ENCODE assay signal across 1 cellular context in genomic region chr16:2842340-2843000, GRCh38.
TF ChIP-seq lines count a peak whose summit lies in the region.

No MANE protein-coding gene starts in this region.

TF ChIP-seq in K562, 482 proteins besides CTCF, POLR2A, EP300 and RAD21 (continued from another document and continues in another):
- 0 out of 2 replicates have a peak, but pooled peaks have one; percentile 32 for TF ChIP-seq KLF1 (tag; IDR thresholded peaks at IDR 0.05)
- peak; percentile 52 for TF ChIP-seq ELF1 (tag; IDR thresholded peaks at IDR 0.05)
- TF ChIP-seq, protein P1, sequence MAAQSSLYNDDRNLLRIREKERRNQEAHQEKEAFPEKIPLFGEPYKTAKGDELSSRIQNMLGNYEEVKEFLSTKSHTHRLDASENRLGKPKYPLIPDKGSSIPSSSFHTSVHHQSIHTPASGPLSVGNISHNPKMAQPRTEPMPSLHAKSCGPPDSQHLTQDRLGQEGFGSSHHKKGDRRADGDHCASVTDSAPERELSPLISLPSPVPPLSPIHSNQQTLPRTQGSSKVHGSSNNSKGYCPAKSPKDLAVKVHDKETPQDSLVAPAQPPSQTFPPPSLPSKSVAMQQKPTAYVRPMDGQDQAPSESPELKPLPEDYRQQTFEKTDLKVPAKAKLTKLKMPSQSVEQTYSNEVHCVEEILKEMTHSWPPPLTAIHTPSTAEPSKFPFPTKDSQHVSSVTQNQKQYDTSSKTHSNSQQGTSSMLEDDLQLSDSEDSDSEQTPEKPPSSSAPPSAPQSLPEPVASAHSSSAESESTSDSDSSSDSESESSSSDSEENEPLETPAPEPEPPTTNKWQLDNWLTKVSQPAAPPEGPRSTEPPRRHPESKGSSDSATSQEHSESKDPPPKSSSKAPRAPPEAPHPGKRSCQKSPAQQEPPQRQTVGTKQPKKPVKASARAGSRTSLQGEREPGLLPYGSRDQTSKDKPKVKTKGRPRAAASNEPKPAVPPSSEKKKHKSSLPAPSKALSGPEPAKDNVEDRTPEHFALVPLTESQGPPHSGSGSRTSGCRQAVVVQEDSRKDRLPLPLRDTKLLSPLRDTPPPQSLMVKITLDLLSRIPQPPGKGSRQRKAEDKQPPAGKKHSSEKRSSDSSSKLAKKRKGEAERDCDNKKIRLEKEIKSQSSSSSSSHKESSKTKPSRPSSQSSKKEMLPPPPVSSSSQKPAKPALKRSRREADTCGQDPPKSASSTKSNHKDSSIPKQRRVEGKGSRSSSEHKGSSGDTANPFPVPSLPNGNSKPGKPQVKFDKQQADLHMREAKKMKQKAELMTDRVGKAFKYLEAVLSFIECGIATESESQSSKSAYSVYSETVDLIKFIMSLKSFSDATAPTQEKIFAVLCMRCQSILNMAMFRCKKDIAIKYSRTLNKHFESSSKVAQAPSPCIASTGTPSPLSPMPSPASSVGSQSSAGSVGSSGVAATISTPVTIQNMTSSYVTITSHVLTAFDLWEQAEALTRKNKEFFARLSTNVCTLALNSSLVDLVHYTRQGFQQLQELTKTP (IDR thresholded peaks at IDR 0.05; ENCODE audit: low read depth in 1 of 2, partially characterized antibody in 2 of 2) = peak in 1 of 2 experiments; percentile 12
- no peak for TF ChIP-seq CEBPG (CRISPR knock-in tag; IDR thresholded peaks at IDR 0.05)
- TF ChIP-seq CEBPG (tag; conservative IDR thresholded peaks at IDR 0.05 in 1 of 2, IDR thresholded peaks at IDR 0.05 in 1 of 2) = no peak
- peak; percentile 56 for TF ChIP-seq RBFOX2 (IDR thresholded peaks at IDR 0.05; ENCODE audit: low read depth, low read length)
- peak; percentile 53 for TF ChIP-seq EP400 (IDR thresholded peaks at IDR 0.05)
- no peak for TF ChIP-seq RHOXF2B (CRISPR knock-in tag; conservative IDR thresholded peaks at IDR 0.05)
- TF ChIP-seq TEAD1 (CRISPR knock-in tag; IDR thresholded peaks at IDR 0.05) = peak in 1 of 2 experiments; percentile 46; a peak in 1 of 4 replicates
- TF ChIP-seq ZNF586 (CRISPR knock-in tag; conservative IDR thresholded peaks at IDR 0.05) = no peak
- no peak for TF ChIP-seq HSF4 (CRISPR knock-in tag; IDR thresholded peaks at IDR 0.05; ENCODE audit: borderline replicate concordance)
- TF ChIP-seq POLR2G (IDR thresholded peaks at IDR 0.05; ENCODE audit: low read depth, low read length) = peak; percentile 57
- TF ChIP-seq NR2C1 (IDR thresholded peaks at IDR 0.05) = peak; percentile 32; the same call in 1 of the 2 replicates
- peak; percentile 51; the same call in 1 of the 2 replicates for TF ChIP-seq NR2C1 (tag; IDR thresholded peaks at IDR 0.05)
- TF ChIP-seq ZNF589 (CRISPR knock-in tag; IDR thresholded peaks at IDR 0.05; ENCODE audit: low read depth) = no peak
- TF ChIP-seq CTBP1 (IDR thresholded peaks at IDR 0.05; ENCODE audit: borderline replicate concordance) = peak; percentile 86
- peak; percentile 56; the same call in 1 of the 2 replicates for TF ChIP-seq LCOR (CRISPR knock-in tag; IDR thresholded peaks at IDR 0.05)
- 0 out of 2 replicates have a peak, but pooled peaks have one; percentile 40 for TF ChIP-seq TARDBP (IDR thresholded peaks at IDR 0.05)
- TF ChIP-seq, protein P2, sequence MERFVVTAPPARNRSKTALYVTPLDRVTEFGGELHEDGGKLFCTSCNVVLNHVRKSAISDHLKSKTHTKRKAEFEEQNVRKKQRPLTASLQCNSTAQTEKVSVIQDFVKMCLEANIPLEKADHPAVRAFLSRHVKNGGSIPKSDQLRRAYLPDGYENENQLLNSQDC (CRISPR knock-in tag; IDR thresholded peaks at IDR 0.05) = no peak
- no peak for TF ChIP-seq BRCA1 (IDR thresholded peaks at IDR 0.05)
- TF ChIP-seq BRCA1 (CRISPR knock-in tag; IDR thresholded peaks at IDR 0.05) = no peak
- 0 out of 2 replicates have a peak, but pooled peaks have one; percentile 25 for TF ChIP-seq JUND (IDR thresholded peaks at IDR 0.05; ENCODE audit: borderline replicate concordance, low read depth, low read length)
- no peak for TF ChIP-seq JUND (tag; IDR thresholded peaks at IDR 0.05; ENCODE audit: borderline replicate concordance, low read depth, low read length)
- 0 out of 2 replicates have a peak, but pooled peaks have one; percentile 26 for TF ChIP-seq CBX5 (IDR thresholded peaks at IDR 0.05; ENCODE audit: borderline replicate concordance, low read depth)
- no peak for TF ChIP-seq POLR3A (IDR thresholded peaks at IDR 0.05; ENCODE audit: borderline replicate concordance, extremely low read depth, insufficient read depth, insufficient read length)
- TF ChIP-seq ZNF143 (CRISPR knock-in tag; IDR thresholded peaks at IDR 0.05) = 0 out of 2 replicates have a peak, but pooled peaks have one; percentile 30
- TF ChIP-seq PHB (CRISPR knock-in tag; IDR thresholded peaks at IDR 0.05) = no peak
- peak; percentile 20; the same call in 1 of the 2 replicates for TF ChIP-seq ZNF384 (IDR thresholded peaks at IDR 0.05; ENCODE audit: low read depth, low read length)
- TF ChIP-seq, protein P3, sequence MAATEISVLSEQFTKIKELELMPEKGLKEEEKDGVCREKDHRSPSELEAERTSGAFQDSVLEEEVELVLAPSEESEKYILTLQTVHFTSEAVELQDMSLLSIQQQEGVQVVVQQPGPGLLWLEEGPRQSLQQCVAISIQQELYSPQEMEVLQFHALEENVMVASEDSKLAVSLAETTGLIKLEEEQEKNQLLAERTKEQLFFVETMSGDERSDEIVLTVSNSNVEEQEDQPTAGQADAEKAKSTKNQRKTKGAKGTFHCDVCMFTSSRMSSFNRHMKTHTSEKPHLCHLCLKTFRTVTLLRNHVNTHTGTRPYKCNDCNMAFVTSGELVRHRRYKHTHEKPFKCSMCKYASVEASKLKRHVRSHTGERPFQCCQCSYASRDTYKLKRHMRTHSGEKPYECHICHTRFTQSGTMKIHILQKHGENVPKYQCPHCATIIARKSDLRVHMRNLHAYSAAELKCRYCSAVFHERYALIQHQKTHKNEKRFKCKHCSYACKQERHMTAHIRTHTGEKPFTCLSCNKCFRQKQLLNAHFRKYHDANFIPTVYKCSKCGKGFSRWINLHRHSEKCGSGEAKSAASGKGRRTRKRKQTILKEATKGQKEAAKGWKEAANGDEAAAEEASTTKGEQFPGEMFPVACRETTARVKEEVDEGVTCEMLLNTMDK (IDR thresholded peaks at IDR 0.05; ENCODE audit: borderline replicate concordance, insufficient read depth, low read depth, low read length, poor library complexity, severe bottlenecking) = peak; percentile 95
- no peak for TF ChIP-seq ZFX (CRISPR knock-in tag; IDR thresholded peaks at IDR 0.05)
- TF ChIP-seq, protein P4, sequence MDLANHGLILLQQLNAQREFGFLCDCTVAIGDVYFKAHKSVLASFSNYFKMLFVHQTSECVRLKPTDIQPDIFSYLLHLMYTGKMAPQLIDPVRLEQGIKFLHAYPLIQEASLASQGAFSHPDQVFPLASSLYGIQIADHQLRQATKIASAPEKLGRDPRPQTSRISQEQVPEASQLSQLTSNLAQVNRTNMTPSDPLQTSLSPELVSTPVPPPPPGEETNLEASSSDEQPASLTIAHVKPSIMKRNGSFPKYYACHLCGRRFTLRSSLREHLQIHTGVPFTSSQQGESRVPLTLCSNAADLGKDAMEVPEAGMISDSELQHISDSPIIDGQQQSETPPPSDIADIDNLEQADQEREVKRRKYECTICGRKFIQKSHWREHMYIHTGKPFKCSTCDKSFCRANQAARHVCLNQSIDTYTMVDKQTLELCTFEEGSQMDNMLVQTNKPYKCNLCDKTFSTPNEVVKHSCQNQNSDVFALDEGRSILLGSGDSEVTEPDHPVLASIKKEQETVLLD (IDR thresholded peaks at IDR 0.05) = 0 out of 2 replicates have a peak, but pooled peaks have one; percentile 60
- TF ChIP-seq HCFC1 (IDR thresholded peaks at IDR 0.05; ENCODE audit: low read depth, low read length) = peak; percentile 74
- peak; percentile 85; the same call in 1 of the 2 replicates for TF ChIP-seq SAFB (IDR thresholded peaks at IDR 0.05; ENCODE audit: borderline replicate concordance, low read depth, low read length)
- peak in 1 of 2 experiments; percentile 71; a peak in 2 of 4 replicates for TF ChIP-seq RCOR1 (IDR thresholded peaks at IDR 0.05; ENCODE audit: borderline replicate concordance in 1 of 2, low read depth in 2 of 2, low read length in 2 of 2)
- TF ChIP-seq BRD4 (IDR thresholded peaks at IDR 0.05) = no peak
- TF ChIP-seq SUPT5H (IDR thresholded peaks at IDR 0.05) = no peak
- peak; percentile 79 for TF ChIP-seq NCOA1 (IDR thresholded peaks at IDR 0.05; ENCODE audit: low read depth)
- 0 out of 2 replicates have a peak, but pooled peaks have one; percentile 26 for TF ChIP-seq SP1 (CRISPR knock-in tag; IDR thresholded peaks at IDR 0.05)
- peak; percentile 82 for TF ChIP-seq PHF20 (IDR thresholded peaks at IDR 0.05; ENCODE audit: partially characterized antibody)
- peak; percentile 57; the same call in 1 of the 2 replicates for TF ChIP-seq ATF1 (CRISPR knock-in tag; IDR thresholded peaks at IDR 0.05)
- TF ChIP-seq ATF1 (tag; IDR thresholded peaks at IDR 0.05) = peak; percentile 89
- peak; percentile 86 for TF ChIP-seq EGR1 (conservative IDR thresholded peaks at IDR 0.05)
- peak; percentile 83 to 90; a peak in 3 of 4 replicates for TF ChIP-seq ETV6 (IDR thresholded peaks at IDR 0.05; ENCODE audit: borderline replicate concordance in 1 of 2, low read depth in 2 of 2, low read length in 1 of 2)
- no peak for TF ChIP-seq ETV6 (CRISPR knock-in tag; IDR thresholded peaks at IDR 0.05; ENCODE audit: borderline replicate concordance)
- peak; percentile 14; the same call in 1 of the 2 replicates for TF ChIP-seq PHF8 (IDR thresholded peaks at IDR 0.05; ENCODE audit: borderline replicate concordance, low read length)
- TF ChIP-seq, protein P5, sequence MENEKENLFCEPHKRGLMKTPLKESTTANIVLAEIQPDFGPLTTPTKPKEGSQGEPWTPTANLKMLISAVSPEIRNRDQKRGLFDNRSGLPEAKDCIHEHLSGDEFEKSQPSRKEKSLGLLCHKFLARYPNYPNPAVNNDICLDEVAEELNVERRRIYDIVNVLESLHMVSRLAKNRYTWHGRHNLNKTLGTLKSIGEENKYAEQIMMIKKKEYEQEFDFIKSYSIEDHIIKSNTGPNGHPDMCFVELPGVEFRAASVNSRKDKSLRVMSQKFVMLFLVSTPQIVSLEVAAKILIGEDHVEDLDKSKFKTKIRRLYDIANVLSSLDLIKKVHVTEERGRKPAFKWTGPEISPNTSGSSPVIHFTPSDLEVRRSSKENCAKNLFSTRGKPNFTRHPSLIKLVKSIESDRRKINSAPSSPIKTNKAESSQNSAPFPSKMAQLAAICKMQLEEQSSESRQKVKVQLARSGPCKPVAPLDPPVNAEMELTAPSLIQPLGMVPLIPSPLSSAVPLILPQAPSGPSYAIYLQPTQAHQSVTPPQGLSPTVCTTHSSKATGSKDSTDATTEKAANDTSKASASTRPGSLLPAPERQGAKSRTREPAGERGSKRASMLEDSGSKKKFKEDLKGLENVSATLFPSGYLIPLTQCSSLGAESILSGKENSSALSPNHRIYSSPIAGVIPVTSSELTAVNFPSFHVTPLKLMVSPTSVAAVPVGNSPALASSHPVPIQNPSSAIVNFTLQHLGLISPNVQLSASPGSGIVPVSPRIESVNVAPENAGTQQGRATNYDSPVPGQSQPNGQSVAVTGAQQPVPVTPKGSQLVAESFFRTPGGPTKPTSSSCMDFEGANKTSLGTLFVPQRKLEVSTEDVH (IDR thresholded peaks at IDR 0.05; ENCODE audit: low read depth, partially characterized antibody) = peak; percentile 97
- TF ChIP-seq ESRRA (IDR thresholded peaks at IDR 0.05; ENCODE audit: borderline replicate concordance, low read depth) = peak; percentile 60; the same call in 1 of the 2 replicates
- TF ChIP-seq ZNF239 (CRISPR knock-in tag; IDR thresholded peaks at IDR 0.05) = no peak
- TF ChIP-seq TEAD4 (IDR thresholded peaks at IDR 0.05; ENCODE audit: low read length) = 0 out of 2 replicates have a peak, but pooled peaks have one; percentile 10
- TF ChIP-seq TEAD4 (CRISPR knock-in tag; IDR thresholded peaks at IDR 0.05; ENCODE audit: borderline replicate concordance) = no peak
- peak; percentile 49; the same call in 1 of the 2 replicates for TF ChIP-seq RNF2 (IDR thresholded peaks at IDR 0.05)
- TF ChIP-seq, protein P6, sequence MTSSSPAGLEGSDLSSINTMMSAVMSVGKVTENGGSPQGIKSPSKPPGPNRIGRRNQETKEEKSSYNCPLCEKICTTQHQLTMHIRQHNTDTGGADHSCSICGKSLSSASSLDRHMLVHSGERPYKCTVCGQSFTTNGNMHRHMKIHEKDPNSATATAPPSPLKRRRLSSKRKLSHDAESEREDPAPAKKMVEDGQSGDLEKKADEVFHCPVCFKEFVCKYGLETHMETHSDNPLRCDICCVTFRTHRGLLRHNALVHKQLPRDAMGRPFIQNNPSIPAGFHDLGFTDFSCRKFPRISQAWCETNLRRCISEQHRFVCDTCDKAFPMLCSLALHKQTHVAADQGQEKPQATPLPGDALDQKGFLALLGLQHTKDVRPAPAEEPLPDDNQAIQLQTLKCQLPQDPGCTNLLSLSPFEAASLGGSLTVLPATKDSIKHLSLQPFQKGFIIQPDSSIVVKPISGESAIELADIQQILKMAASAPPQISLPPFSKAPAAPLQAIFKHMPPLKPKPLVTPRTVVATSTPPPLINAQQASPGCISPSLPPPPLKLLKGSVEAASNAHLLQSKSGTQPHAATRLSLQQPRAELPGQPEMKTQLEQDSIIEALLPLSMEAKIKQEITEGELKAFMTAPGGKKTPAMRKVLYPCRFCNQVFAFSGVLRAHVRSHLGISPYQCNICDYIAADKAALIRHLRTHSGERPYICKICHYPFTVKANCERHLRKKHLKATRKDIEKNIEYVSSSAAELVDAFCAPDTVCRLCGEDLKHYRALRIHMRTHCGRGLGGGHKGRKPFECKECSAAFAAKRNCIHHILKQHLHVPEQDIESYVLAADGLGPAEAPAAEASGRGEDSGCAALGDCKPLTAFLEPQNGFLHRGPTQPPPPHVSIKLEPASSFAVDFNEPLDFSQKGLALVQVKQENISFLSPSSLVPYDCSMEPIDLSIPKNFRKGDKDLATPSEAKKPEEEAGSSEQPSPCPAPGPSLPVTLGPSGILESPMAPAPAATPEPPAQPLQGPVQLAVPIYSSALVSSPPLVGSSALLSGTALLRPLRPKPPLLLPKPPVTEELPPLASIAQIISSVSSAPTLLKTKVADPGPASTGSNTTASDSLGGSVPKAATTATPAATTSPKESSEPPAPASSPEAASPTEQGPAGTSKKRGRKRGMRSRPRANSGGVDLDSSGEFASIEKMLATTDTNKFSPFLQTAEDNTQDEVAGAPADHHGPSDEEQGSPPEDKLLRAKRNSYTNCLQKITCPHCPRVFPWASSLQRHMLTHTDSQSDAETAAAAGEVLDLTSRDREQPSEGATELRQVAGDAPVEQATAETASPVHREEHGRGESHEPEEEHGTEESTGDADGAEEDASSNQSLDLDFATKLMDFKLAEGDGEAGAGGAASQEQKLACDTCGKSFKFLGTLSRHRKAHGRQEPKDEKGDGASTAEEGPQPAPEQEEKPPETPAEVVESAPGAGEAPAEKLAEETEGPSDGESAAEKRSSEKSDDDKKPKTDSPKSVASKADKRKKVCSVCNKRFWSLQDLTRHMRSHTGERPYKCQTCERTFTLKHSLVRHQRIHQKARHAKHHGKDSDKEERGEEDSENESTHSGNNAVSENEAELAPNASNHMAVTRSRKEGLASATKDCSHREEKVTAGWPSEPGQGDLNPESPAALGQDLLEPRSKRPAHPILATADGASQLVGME (CRISPR knock-in tag; IDR thresholded peaks at IDR 0.05) = 0 out of 2 replicates have a peak, but pooled peaks have one; percentile 43
- no peak for TF ChIP-seq ZNF740 (CRISPR knock-in tag; IDR thresholded peaks at IDR 0.05)
- TF ChIP-seq ZNF740 (tag; IDR thresholded peaks at IDR 0.05) = no peak
